ENCODE assay signal across 10 cellular contexts in the genomic region with DNA sequence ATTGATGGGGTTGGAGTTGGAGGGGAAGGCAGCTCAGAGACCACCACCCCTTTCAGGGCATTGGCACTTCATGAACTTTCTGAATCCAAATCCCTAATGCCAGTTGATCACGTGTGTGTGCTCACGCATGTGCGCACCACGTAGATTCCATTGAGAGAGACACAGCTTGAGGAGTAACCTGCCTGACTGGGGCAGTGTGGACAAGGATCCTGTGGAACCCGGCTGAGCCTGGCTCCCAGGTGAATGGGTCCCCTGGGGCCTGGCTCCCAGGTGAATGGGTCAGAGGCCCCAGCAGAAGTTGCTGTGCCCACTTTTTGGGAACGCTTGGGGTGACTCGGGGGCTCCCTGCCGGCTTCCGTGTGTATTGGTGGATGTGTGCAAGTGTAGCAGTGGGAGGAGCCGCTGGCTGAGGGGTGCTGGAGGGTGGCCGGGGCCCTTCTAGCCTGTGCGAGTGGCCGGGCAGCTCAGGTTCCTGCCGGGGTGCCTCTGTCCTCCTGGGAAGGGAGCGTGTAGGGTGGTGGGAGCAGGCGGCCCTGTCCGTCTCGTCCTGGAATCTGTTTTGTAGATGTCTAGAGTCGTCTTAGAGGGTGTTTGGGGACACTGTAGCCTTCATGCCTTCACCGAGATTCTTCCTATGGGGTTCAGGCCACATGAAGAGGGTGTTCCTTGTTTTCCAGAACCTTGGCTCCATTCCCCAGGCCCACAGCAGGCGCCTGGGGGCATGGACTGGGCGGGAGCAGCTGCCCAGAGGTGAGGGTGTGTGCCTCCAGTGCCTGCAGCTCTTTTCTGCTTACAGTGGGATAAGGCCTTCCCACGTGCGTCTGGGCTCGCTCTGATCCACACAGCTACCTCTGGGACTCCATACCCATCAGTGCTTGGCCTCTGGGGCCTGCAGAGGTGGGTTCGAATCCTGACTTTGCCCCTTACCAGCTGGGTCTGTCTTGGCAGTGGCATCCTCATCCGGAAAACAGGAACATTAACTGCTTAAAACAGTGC. TPM values are rescaled to one million over a fixed set of nuclear protein-coding genes. Genes with fewer than 3 reads are reported as not detected.
DNase-seq lines count a peak whose midpoint lies in the region; ATAC-seq and TF ChIP-seq lines count a peak whose summit lies in the region.
"Had no signal": no experiment of that assay in that cellular context is flagged by ENCODE, and none has a peak within 500 bp of the region (broad histone marks: within the 10 kb centered on the region; RNA-seq: fewer than 3 reads in every experiment).

No MANE protein-coding gene starts in this region.

- H3K4me3 ChIP-seq in DOHH2 (ENCODE audit: low read length) = peak overlapping the region; percentile 95
- H3K4me3 ChIP-seq in SU-DHL-6 (ENCODE audit: insufficient read depth, low read length, poor library complexity, severe bottlenecking) = no peak overlapping the region
- H3K4me3 ChIP-seq in gastroesophageal sphincter = peak overlapping the region in 1 of 2 donors; percentile 78
- H3K4me3 ChIP-seq in prostate gland = no peak overlapping the region
- H3K4me3 ChIP-seq in brain microvascular endothelial cell (ENCODE audit: low read depth, low read length) = no peak overlapping the region

- WGBS in gastroesophageal sphincter (ENCODE audit: low coverage in 1 of 2), 2 donors = no CpG with 5 or more reads among the region's 27 CpGs
- WGBS in prostate gland = 44% methylated on average over 26 of the region's 27 CpGs

- no peak overlapping the region for H2AFZ ChIP-seq in SU-DHL-6 (ENCODE audit: low read depth, low read length, severe bottlenecking)

- TF ChIP-seq CTCF in DOHH2 (IDR thresholded peaks at IDR 0.05; ENCODE audit: low read depth, low read length, poor library complexity, severe bottlenecking) (no peak), SU-DHL-6 (IDR thresholded peaks at IDR 0.05; ENCODE audit: insufficient read depth, low read length, poor library complexity, severe bottlenecking) (no peak), gastroesophageal sphincter (IDR thresholded peaks at IDR 0.05) (peak in 1 of 4 experiments; percentile 12), prostate gland (IDR thresholded peaks at IDR 0.05) (no peak), GM10248 (IDR thresholded peaks at IDR 0.05; ENCODE audit: control extremely low read depth, extremely low read depth, low read depth, missing control alignments) (no peak), brain microvascular endothelial cell (IDR thresholded peaks at IDR 0.05; ENCODE audit: low read depth, low read length, missing control alignments) (no peak)

- no peak for ATAC-seq in gastroesophageal sphincter
- ATAC-seq in GM19035 (IDR thresholded peaks at IDR 0.05; ENCODE audit: unreplicated experiment) = no peak

- H3K79me2 ChIP-seq in DOHH2 (ENCODE audit: control insufficient read depth, low read length) (peaks cover 74% of the 10 kb centered on the region), SU-DHL-6 (ENCODE audit: insufficient read depth, low read length) (peaks cover 66% of the 10 kb centered on the region)

- DNase-seq in prostate gland (ENCODE audit: low spot score) (no peak), GM10248 (ENCODE audit: extremely low spot score) (no peak), HT-29 (ENCODE audit: low spot score) (no peak), brain microvascular endothelial cell (no peak)
- DNase-seq: stimulated activated CD4-positive, alpha-beta T cell treated with anti-CD3 and anti-CD28 coated beads, Interleukin-15, amount 100 ng/mL, for 24 hours had no signal

- in situ Hi-C loops in brain microvascular endothelial cell (cut with HindIII; ENCODE audit: low pct_ligation_motif_present, low sequenced_read_pairs) = no loop called here

- H3K9me2 ChIP-seq in DOHH2 (replicated peaks; ENCODE audit: control insufficient read depth, low read length) (no peaks in the 10 kb centered on the region), SU-DHL-6 (replicated peaks; ENCODE audit: insufficient read depth, low read length) (no peaks in the 10 kb centered on the region)

- H3K27ac ChIP-seq in DOHH2 (ENCODE audit: low read depth, low read length) (peak overlapping the region; percentile 95), SU-DHL-6 (ENCODE audit: low read depth, low read length) (peak overlapping the region; percentile 98), gastroesophageal sphincter (peak overlapping the region; percentile 85 to 95 (median 94)), prostate gland (peak overlapping the region; percentile 78 to 81), brain microvascular endothelial cell (no peak overlapping the region)
- H3K27ac ChIP-seq: HL-60 had no signal

- H3K9ac ChIP-seq in SU-DHL-6 (ENCODE audit: low read length) = peak overlapping the region; percentile 99

- peaks cover 24% of the 10 kb centered on the region for H4K20me1 ChIP-seq in DOHH2 (ENCODE audit: control insufficient read depth, insufficient read depth, low read depth, low read length)
- peaks cover 7% of the 10 kb centered on the region; the same call in 1 of the 2 replicates for H4K20me1 ChIP-seq in SU-DHL-6 (ENCODE audit: low read depth, low read length)

- peak overlapping the region; percentile 88 for H3K4me2 ChIP-seq in DOHH2 (ENCODE audit: low read length)
- peak overlapping the region; percentile 100 for H3K4me2 ChIP-seq in SU-DHL-6 (ENCODE audit: low read depth, low read length, poor library complexity, severe bottlenecking)

- H3F3A ChIP-seq in DOHH2 (ENCODE audit: control insufficient read depth, insufficient read depth) (peaks cover 60% of the 10 kb centered on the region), SU-DHL-6 (ENCODE audit: insufficient read depth) (peaks cover 53% of the 10 kb centered on the region)

- TF ChIP-seq POLR2A in gastroesophageal sphincter (IDR thresholded peaks at IDR 0.05) = no peak
- TF ChIP-seq POLR2A in prostate gland (IDR thresholded peaks at IDR 0.05) = no peak

- POLR2A ChIA-PET in GM10248 (lab: Yijun Ruan, JAX) = no interaction called here

- peaks cover 79% of the 10 kb centered on the region for H3K4me1 ChIP-seq in DOHH2 (ENCODE audit: control insufficient read depth, low read length)
- peaks cover 0 to 93% (median 71%) of the 10 kb centered on the region in 3 donors for H3K4me1 ChIP-seq in gastroesophageal sphincter
- peaks cover 5% of the 10 kb centered on the region for H3K4me1 ChIP-seq in prostate gland (replicated peaks)

- H3K27me3 ChIP-seq in DOHH2 (ENCODE audit: control insufficient read depth, low read length) (no peaks in the 10 kb centered on the region), SU-DHL-6 (ENCODE audit: low read length) (no peaks in the 10 kb centered on the region), gastroesophageal sphincter (no peaks in the 10 kb centered on the region), prostate gland (replicated peaks; ENCODE audit: insufficient read depth) (no peaks in the 10 kb centered on the region), brain microvascular endothelial cell (replicated peaks) (no peaks in the 10 kb centered on the region)

- TF ChIP-seq EP300 in gastroesophageal sphincter (IDR thresholded peaks at IDR 0.05) = no peak

- H3K9me3 ChIP-seq in DOHH2 (ENCODE audit: control insufficient read depth, insufficient read depth, low read length) = no peaks in the 10 kb centered on the region
- H3K9me3 ChIP-seq in SU-DHL-6 (ENCODE audit: insufficient read depth, low read length) = no peaks in the 10 kb centered on the region
- H3K9me3 ChIP-seq in gastroesophageal sphincter = no peaks in the 10 kb centered on the region
- H3K9me3 ChIP-seq in prostate gland = no peaks in the 10 kb centered on the region

- H3K36me3 ChIP-seq in DOHH2 (ENCODE audit: control insufficient read depth, low read length) (peaks cover 73% of the 10 kb centered on the region), SU-DHL-6 (ENCODE audit: low read length) (0 out of 2 replicates have a peak, but pooled peaks cover 11% of the 10 kb centered on the region), gastroesophageal sphincter (peaks cover 0 to 25% of the 10 kb centered on the region in 2 donors), prostate gland (no peaks in the 10 kb centered on the region), brain microvascular endothelial cell (replicated peaks) (no peaks in the 10 kb centered on the region)

- CTCF ChIA-PET in GM10248 (lab: Yijun Ruan, JAX) = interaction anchor here (1.5 kb wide), 1 partner anchor 13 kb away, joined by 3 read pairs; no protein-coding TSS in a partner anchor

- intact Hi-C loops in prostate gland (cut with DNase I) = loop anchor here (2.0 to 10.0 kb wide), 2 partner anchors 46 to 320 kb away; a partner anchor contains a TSS

RNA-seq across cellular contexts. Expression of a gene that starts 3.2 kb away (rescaled TPM):
- total RNA-seq in gastroesophageal sphincter (100 to 1,000 TPM in 2 of 4 donors, 10 to 100 TPM in 2; 50.9 to 190 (median 106) TPM), prostate gland (100 to 1,000 TPM in 1 of 2 donors, 10 to 100 TPM in 1; 29.9 to 104 TPM)
- 98.7 and 102 TPM in 2 replicates for total RNA-seq in HT-29 (2014; rRNA removed; shearing (Covaris generic))

RNA-seq across cellular contexts. Expression of a gene that starts 43.3 kb away (rescaled TPM):
- total RNA-seq in gastroesophageal sphincter = 10 to 100 TPM; 16.5 to 30.4 (median 25.1) TPM
- total RNA-seq in prostate gland = 10 to 100 TPM; 21.7 to 49.9 TPM
- total RNA-seq in HT-29 (2014; rRNA removed; shearing (Covaris generic)) = 57.7 and 67.9 TPM in 2 replicates
